ENCODE assay signal across 8 cellular contexts in genomic region chr18:6272144-6272543, GRCh38.
DNase-seq lines count a peak whose midpoint lies in the region; TF ChIP-seq lines count a peak whose summit lies in the region.
"Not testable (repeated sequence)": the region's sequence is repeated elsewhere in the genome, so short reads cannot be mapped to it uniquely, and the experiment has no call there.

No MANE protein-coding gene starts in this region.

- not testable (repeated sequence) for H2AK5ac ChIP-seq in mesendoderm (ENCODE audit: low read length)

- H3K4me3 ChIP-seq in HUES64 (ENCODE audit: low read length) (peak overlapping the region; percentile 28; the same call in 1 of the 2 replicates), iPS-15b (ENCODE audit: low read depth, low read length) (peak overlapping the region; percentile 41)
- H3K4me3 ChIP-seq in mesendoderm (ENCODE audit: low read length), result not testable (repeated sequence)

- not testable (repeated sequence) for H3K18ac ChIP-seq in mesendoderm (ENCODE audit: low read length)

- H4K5ac ChIP-seq in mesendoderm (ENCODE audit: low read length), result not testable (repeated sequence)

- not testable (repeated sequence) for H4K8ac ChIP-seq in mesendoderm (ENCODE audit: low read depth, low read length)

- H3K4me1 ChIP-seq in HUES64 (ENCODE audit: insufficient read depth, low read length); iPS-15b (ENCODE audit: control insufficient read depth, insufficient read depth, low read length); mesendoderm (ENCODE audit: control insufficient read depth, low read depth, low read length): not testable (repeated sequence)

- peaks cover 25% of the 10 kb centered on the region for H3K27me3 Mint-ChIP-seq in chondrocyte (ENCODE audit: low read depth)
- H3K27me3 Mint-ChIP-seq in progenitor cell of endocrine pancreas, result peaks cover 19% of the 10 kb centered on the region

- not testable (repeated sequence) for H2BK5ac ChIP-seq in mesendoderm (ENCODE audit: low read length)

- not testable (repeated sequence) for H3K9me3 ChIP-seq in HUES64 (ENCODE audit: insufficient read depth, low read depth, low read length); iPS-15b (ENCODE audit: control insufficient read depth, insufficient read depth, low read length)

- H3K79me2 ChIP-seq in mesendoderm (ENCODE audit: control insufficient read depth, insufficient read depth, low read length), result not testable (repeated sequence)

- H3K9me3 Mint-ChIP-seq in chondrocyte (ENCODE audit: low read depth); progenitor cell of endocrine pancreas (ENCODE audit: low read depth): not testable (repeated sequence)

- not testable (repeated sequence) for H2BK120ac ChIP-seq in mesendoderm (ENCODE audit: low read depth, low read length)

- 81% methylated on average over 10 of the region's 10 CpGs for WGBS in HUES64
- no CpG with 5 or more reads among the region's 10 CpGs for WGBS in mesendoderm (ENCODE audit: extremely low coverage, insufficient coverage, low lambda C conversion rate)

- not testable (repeated sequence) for H3K56ac ChIP-seq in mesendoderm (ENCODE audit: low read length)

- not testable (repeated sequence) for DNase-seq in GM20000 (ENCODE audit: low spot score); chondrocyte (ENCODE audit: low spot score); progenitor cell of endocrine pancreas (ENCODE audit: low spot score, unreplicated experiment)
- DNase-seq in NCI-H82 (lab: John Stamatoyannopoulos, UW) (peak; percentile 11), mesendoderm (peak; percentile 50)

- H3K4me3 Mint-ChIP-seq in chondrocyte (ENCODE audit: unreplicated experiment), result peak overlapping the region; percentile 56
- H3K4me3 Mint-ChIP-seq in progenitor cell of endocrine pancreas (ENCODE audit: low read depth), result not testable (repeated sequence)

- not testable (repeated sequence) for H3K27ac Mint-ChIP-seq in chondrocyte (ENCODE audit: unreplicated experiment); progenitor cell of endocrine pancreas

- TF ChIP-seq CTCF in C4-2B (conservative IDR thresholded peaks at IDR 0.05) (peak; percentile 14; the same call in 1 of the 2 replicates), GM20000 (IDR thresholded peaks at IDR 0.05; ENCODE audit: extremely low read depth, missing control alignments) (peak; percentile 10), progenitor cell of endocrine pancreas (IDR thresholded peaks at IDR 0.05; ENCODE audit: unreplicated experiment) (peak; percentile 22)
- TF ChIP-seq CTCF in chondrocyte (IDR thresholded peaks at IDR 0.05), result not testable (repeated sequence)

- H3K9ac ChIP-seq in HUES64 (ENCODE audit: low read depth, low read length); iPS-15b (ENCODE audit: low read depth, low read length); mesendoderm (ENCODE audit: low read length): not testable (repeated sequence)

- H3K79me1 ChIP-seq in mesendoderm (ENCODE audit: low read length), result not testable (repeated sequence)

- H2BK15ac ChIP-seq in mesendoderm (replicated peaks; ENCODE audit: low read depth), result not testable (repeated sequence)

- H3K27me3 ChIP-seq in HUES64 (ENCODE audit: insufficient read depth, low read length); iPS-15b (ENCODE audit: control insufficient read depth, insufficient read depth, low read length); mesendoderm (ENCODE audit: insufficient read depth, low read length, poor library complexity): not testable (repeated sequence)

- H3K23ac ChIP-seq in mesendoderm (ENCODE audit: low read length), result not testable (repeated sequence)

- not testable (repeated sequence) for H3K4me1 Mint-ChIP-seq in chondrocyte (ENCODE audit: low read depth); progenitor cell of endocrine pancreas (ENCODE audit: low read depth)

- H3K4ac ChIP-seq in mesendoderm (ENCODE audit: low read depth, low read length), result not testable (repeated sequence)

- not testable (repeated sequence) for H3K36me3 Mint-ChIP-seq in chondrocyte (ENCODE audit: low read depth); progenitor cell of endocrine pancreas (ENCODE audit: insufficient read depth)

- H3K27ac ChIP-seq in C4-2B; HUES64 (ENCODE audit: low read depth, low read length); mesendoderm (ENCODE audit: low read depth, low read length): not testable (repeated sequence)

- H3K4me2 ChIP-seq in mesendoderm (ENCODE audit: low read length), result peak overlapping the region; percentile 7

- not testable (repeated sequence) for H3K36me3 ChIP-seq in HUES64 (ENCODE audit: insufficient read depth, low read length); iPS-15b (ENCODE audit: control insufficient read depth, insufficient read depth, low read length); mesendoderm (ENCODE audit: control insufficient read depth, insufficient read depth, low read length)
